18 cellular contexts compared by ENCODE assay signal in genomic region chr12:19166387-19166786, GRCh38. TPM values are rescaled to one million over a fixed set of nuclear protein-coding genes. Genes with fewer than 3 reads are reported as not detected.
A peak's percentile ranks its signal among the peaks of the same experiment; 100 is the strongest.
DNase-seq lines count a peak whose midpoint lies in the region; ATAC-seq, FAIRE-seq and TF ChIP-seq lines count a peak whose summit lies in the region.
"Had no signal": no experiment of that assay in that cellular context is flagged by ENCODE, and none has a peak within 500 bp of the region (broad histone marks: within the 10 kb centered on the region; RNA-seq: fewer than 3 reads in every experiment).

No MANE protein-coding gene starts in this region.

- peaks cover 0 to 15% (median 2%) of the 10 kb centered on the region in 4 donors for H3K4me1 Mint-ChIP-seq in CD4-positive, alpha-beta memory T cell

- intact Hi-C loops in right cardiac atrium (cut with DNase I) (no loop called here), Right ventricle myocardium superior (cut with DNase I) (no loop called here), pancreas (cut with DNase I) (no loop called here), esophagus squamous epithelium (cut with DNase I) (no loop called here)
- intact Hi-C loops in CD4-positive, alpha-beta memory T cell (cut with micrococcal nuclease) = no loop called here

- no peaks in the 10 kb centered on the region for H3K9me1 ChIP-seq in keratinocyte (ENCODE audit: control insufficient read depth, extremely low read depth, insufficient read depth, low read length)

- TF ChIP-seq POLR2A in esophagus squamous epithelium (IDR thresholded peaks at IDR 0.05) = no peak

- peaks cover 63% of the 10 kb centered on the region for H3K79me2 ChIP-seq in keratinocyte (ENCODE audit: control insufficient read depth, insufficient read depth, low read length)

- CTCF ChIA-PET in CD4-positive, alpha-beta memory T cell (lab: Charles Lee; ENCODE audit: partially characterized antibody) = no interaction called here

- no peak overlapping the region for H3K9ac ChIP-seq in keratinocyte (ENCODE audit: control insufficient read depth, extremely low read depth, insufficient read depth, low read length)
- H3K9ac ChIP-seq: BLaER1 treated with 17β-estradiol and CSF1 and Interleukin-3, amounts not matched to agents 10 nM and 100 nM had no signal

- no peaks in the 10 kb centered on the region for H3K27me3 Mint-ChIP-seq in CD4-positive, alpha-beta memory T cell

- peaks cover 0 to 7% of the 10 kb centered on the region in 2 donors for H3K36me3 Mint-ChIP-seq in CD4-positive, alpha-beta memory T cell

- H2AFZ ChIP-seq in keratinocyte (ENCODE audit: control insufficient read depth, low read length) = no peak overlapping the region

- H3K27ac Mint-ChIP-seq in CD4-positive, alpha-beta memory T cell = no peak overlapping the region

- H3K4me2 ChIP-seq in keratinocyte (ENCODE audit: control insufficient read depth, extremely low read depth, insufficient read depth, low read depth, low read length) = peak overlapping the region; percentile 25
- H3K4me2 ChIP-seq: A549 had no signal

- peaks cover 0 to 3% (median 0%) of the 10 kb centered on the region in 8 donors for H3K9me3 Mint-ChIP-seq in CD4-positive, alpha-beta memory T cell

- H3K27ac ChIP-seq in right cardiac atrium (ENCODE audit: low read length) = peak overlapping the region; percentile 50
- no peak overlapping the region for H3K27ac ChIP-seq in keratinocyte (ENCODE audit: control insufficient read depth, insufficient read depth, low read length)
- peak overlapping the region in 1 of 4 donors; percentile 13 for H3K27ac ChIP-seq in pancreas
- peak overlapping the region in 2 of 4 donors; percentile 64 to 80 for H3K27ac ChIP-seq in esophagus squamous epithelium
- H3K27ac ChIP-seq in CD4-positive, alpha-beta memory T cell (ENCODE audit: low read depth, low read length) = no peak overlapping the region
- H3K27ac ChIP-seq: A549; BLaER1 treated with 17β-estradiol and CSF1 and Interleukin-3, amounts not matched to agents 10 nM and 100 nM; Peyer's patch had no signal

- ATAC-seq in right cardiac atrium = no peak
- no peak for ATAC-seq in Right ventricle myocardium superior (ENCODE audit: poor library complexity)
- ATAC-seq in pancreas = peak; percentile 28 to 72 (median 62)
- ATAC-seq: A549, Right ventricle myocardium inferior had no signal

- no peak overlapping the region for H3K4me3 Mint-ChIP-seq in CD4-positive, alpha-beta memory T cell

- WGBS in right cardiac atrium = 83% methylated on average over 5 of the region's 5 CpGs
- 19 to 26% methylated on average over 5 of the region's 5 CpGs for WGBS in pancreas, 2 donors
- WGBS in esophagus squamous epithelium, 2 donors = 65 to 80% methylated on average over 5 of the region's 5 CpGs

- H3K36me3 ChIP-seq in keratinocyte (ENCODE audit: control insufficient read depth in 2 of 2, extremely low read depth in 1 of 2, insufficient read depth in 2 of 2, low read length in 2 of 2) = no peaks in the 10 kb centered on the region
- no peaks in the 10 kb centered on the region for H3K36me3 ChIP-seq in pancreas
- no peaks in the 10 kb centered on the region for H3K36me3 ChIP-seq in esophagus squamous epithelium
- no peaks in the 10 kb centered on the region for H3K36me3 ChIP-seq in CD4-positive, alpha-beta memory T cell (ENCODE audit: insufficient read depth, low read length)
- H3K36me3 ChIP-seq: BLaER1 treated with 17β-estradiol and CSF1 and Interleukin-3, amounts not matched to agents 10 nM and 100 nM; Peyer's patch had no signal

- TF ChIP-seq CTCF in keratinocyte (optimal IDR thresholded peaks at IDR 0.05 in 1 of 3, IDR thresholded peaks at IDR 0.05 in 1 of 3, conservative IDR thresholded peaks at IDR 0.05 in 1 of 3; ENCODE audit: extremely low read depth in 1 of 3, insufficient read depth in 2 of 3, low read length in 3 of 3) = no peak
- no peak for TF ChIP-seq CTCF in pancreas (IDR thresholded peaks at IDR 0.05)
- TF ChIP-seq CTCF in esophagus squamous epithelium (IDR thresholded peaks at IDR 0.05) = no peak

- POLR2A ChIA-PET in CD4-positive, alpha-beta memory T cell (lab: Charles Lee; ENCODE audit: partially characterized antibody) = no interaction called here

- H3K9me3 ChIP-seq in right cardiac atrium (ENCODE audit: control insufficient read depth, low read length) = no peaks in the 10 kb centered on the region
- no peaks in the 10 kb centered on the region for H3K9me3 ChIP-seq in keratinocyte (ENCODE audit: control insufficient read depth, low read depth, low read length)
- no peaks in the 10 kb centered on the region for H3K9me3 ChIP-seq in pancreas
- H3K9me3 ChIP-seq in esophagus squamous epithelium = no peaks in the 10 kb centered on the region
- no peaks in the 10 kb centered on the region for H3K9me3 ChIP-seq in CD4-positive, alpha-beta memory T cell (ENCODE audit: control insufficient read depth in 1 of 2, low read length in 2 of 2)
- H3K9me3 ChIP-seq: A549; BLaER1 treated with 17β-estradiol and CSF1 and Interleukin-3, amounts not matched to agents 10 nM and 100 nM; Peyer's patch had no signal

- DNase-seq in right cardiac atrium (no peak), Right ventricle myocardium superior (no peak), keratinocyte (ENCODE audit: low read depth, low spot score) (no peak), pancreas (peak in 1 of 6 donors; percentile 17), SKM-1 treated with dmso at 0.1 percent for 144 hours (lab: John Stamatoyannopoulos, UW; ENCODE audit: unreplicated experiment) (no peak), esophagus squamous epithelium (lab: John Stamatoyannopoulos, UW) (no peak), NOMO-1 treated with DMSO at 0.1 percent for 48 hours (lab: John Stamatoyannopoulos, UW; ENCODE audit: unreplicated experiment) (no peak)
- DNase-seq in CD4-positive, alpha-beta memory T cell = no peak
- DNase-seq: DMS153, KBM-7, NCI-H1417 treated with DMSO at 0.1 percent for 48 hours, NCI-H2029, NCI-H774, Peyer's patch had no signal

- H3K4me1 ChIP-seq in right cardiac atrium (ENCODE audit: control insufficient read depth, insufficient read depth, low read length) (peaks cover 6% of the 10 kb centered on the region), keratinocyte (ENCODE audit: control insufficient read depth, extremely low read depth, insufficient read depth, low read length) (peaks cover 17% of the 10 kb centered on the region), pancreas (peaks cover 10 to 29% (median 19%) of the 10 kb centered on the region in 3 donors), esophagus squamous epithelium (peaks cover 0 to 53% (median 11%) of the 10 kb centered on the region in 3 donors)
- no peaks in the 10 kb centered on the region for H3K4me1 ChIP-seq in CD4-positive, alpha-beta memory T cell (ENCODE audit: insufficient read depth, low read length)
- H3K4me1 ChIP-seq: Peyer's patch had no signal

- H3K4me3 ChIP-seq in right cardiac atrium (ENCODE audit: low read length) = no peak overlapping the region
- no peak overlapping the region for H3K4me3 ChIP-seq in keratinocyte (ENCODE audit: control insufficient read depth in 2 of 3, extremely low read depth in 1 of 3, insufficient read depth in 2 of 3, low read depth in 1 of 3, low read length in 3 of 3)
- no peak overlapping the region for H3K4me3 ChIP-seq in pancreas
- H3K4me3 ChIP-seq in esophagus squamous epithelium = no peak overlapping the region
- no peak overlapping the region for H3K4me3 ChIP-seq in CD4-positive, alpha-beta memory T cell (ENCODE audit: low read length in 2 of 2)
- H3K4me3 ChIP-seq: A549; BLaER1 treated with 17β-estradiol and CSF1 and Interleukin-3, amounts not matched to agents 10 nM and 100 nM; Peyer's patch had no signal

- dilution Hi-C loops in keratinocyte (cut with MboI; ENCODE audit: extremely low pct_ligation_motif_present, low sequenced_read_pairs) = no loop called here

- H3K27me3 ChIP-seq in right cardiac atrium (ENCODE audit: control insufficient read depth, insufficient read depth) (no peaks in the 10 kb centered on the region), keratinocyte (ENCODE audit: control insufficient read depth, extremely low read depth, insufficient read depth, low read length) (no peaks in the 10 kb centered on the region), pancreas (no peaks in the 10 kb centered on the region), esophagus squamous epithelium (no peaks in the 10 kb centered on the region)
- no peaks in the 10 kb centered on the region for H3K27me3 ChIP-seq in CD4-positive, alpha-beta memory T cell (ENCODE audit: insufficient read depth, low read length)
- H3K27me3 ChIP-seq: BLaER1 treated with 17β-estradiol and CSF1 and Interleukin-3, amounts not matched to agents 10 nM and 100 nM; Peyer's patch had no signal

- FAIRE-seq in keratinocyte (lab: Jason Lieb, UNC) (no peak), pancreas (lab: Jason Lieb, UNC) (no peak)
- FAIRE-seq: A549, H1 had no signal

- no peaks in the 10 kb centered on the region for H4K20me1 ChIP-seq in keratinocyte (ENCODE audit: control insufficient read depth, extremely low read depth, insufficient read depth, low read length)
- H4K20me1 ChIP-seq: BLaER1 treated with 17β-estradiol and CSF1 and Interleukin-3, amounts not matched to agents 10 nM and 100 nM had no signal

RNA-seq across cellular contexts. Expression of gene PLEKHA5, which starts 36.9 kb away (rescaled TPM):
- total RNA-seq in right cardiac atrium = 10 to 100 TPM; 51.0 to 88.0 (median 74.8) TPM
- 47.3 TPM for polyA plus RNA-seq in right cardiac atrium
- total RNA-seq in Right ventricle myocardium superior = 55.5 TPM
- polyA plus RNA-seq in keratinocyte = 13.1 to 21.7 TPM (median 14.8 TPM) in 3 replicates
- 65.8 TPM for polyA plus RNA-seq in keratinocyte (2011; ENCODE audit: low read depth)
- 9.9 and 16.9 TPM in 2 replicates for polyA plus RNA-seq in keratinocyte (2011; cell fraction: cytosol; rRNA removed)
- polyA plus RNA-seq in keratinocyte (2011; cell fraction: nucleus; rRNA removed) = 26.5 and 34.0 TPM in 2 replicates
- polyA plus RNA-seq in keratinocyte (2012; ENCODE audit: low replicate concordance) = 11.5 and 20.0 TPM in 2 replicates
- polyA minus RNA-seq in keratinocyte = 8.7 to 50.6 TPM (median 18.3 TPM) in 3 replicates
- 14.0 TPM for polyA minus RNA-seq in keratinocyte (2011; cell fraction: cytosol; rRNA and poly(A)+ RNA removed)
- polyA minus RNA-seq in keratinocyte (2011; cell fraction: nucleus; rRNA and poly(A)+ RNA removed) = 44.5 and 101 TPM in 2 replicates
- 10 to 100 TPM; 16.7 to 26.4 (median 18.2) TPM for total RNA-seq in pancreas
- polyA plus RNA-seq in pancreas = 10 to 100 TPM; 10.3 to 14.7 TPM
- total RNA-seq in esophagus squamous epithelium = 10 to 100 TPM; 16.1 to 43.7 (median 29.3) TPM
- total RNA-seq in CD4-positive, alpha-beta memory T cell = 10 to 100 TPM; 15.6 to 15.9 TPM
- 10 to 100 TPM in 1 of 2 donors, under 1 TPM in 1; 0.43 to 10.9 TPM for polyA plus RNA-seq in CD4-positive, alpha-beta memory T cell

Comparison
In these comparisons a context has a peak if more than half of its experiments do, and no peak if none do; other contexts are left out.
1. ATAC-seq: peak in pancreas (4 of 4); none in right cardiac atrium (0 of 2) and Right ventricle myocardium superior (single experiment).